In genomic region chr19:43438291-43439162, GRCh38 we compare ENCODE assay signal across 8 cellular contexts. TPM values are rescaled to one million over a fixed set of nuclear protein-coding genes. Genes with fewer than 3 reads are reported as not detected.
DNase-seq lines count a peak whose midpoint lies in the region; ATAC-seq and TF ChIP-seq lines count a peak whose summit lies in the region.

No MANE protein-coding gene starts in this region.

- no peaks in the 10 kb centered on the region for H3K36me3 ChIP-seq in gastroesophageal sphincter
- no peaks in the 10 kb centered on the region for H3K36me3 ChIP-seq in vagina

- WGBS in gastroesophageal sphincter (ENCODE audit: low coverage in 1 of 2), 2 donors: 11 to 31% methylated on average over 5 to 9 of the region's 10 CpGs

- TF ChIP-seq POLR2A in gastroesophageal sphincter (IDR thresholded peaks at IDR 0.05): no peak
- TF ChIP-seq POLR2A in vagina (IDR thresholded peaks at IDR 0.05): no peak

- peak overlapping the region in 1 of 4 donors; percentile 59 for H3K27ac ChIP-seq in gastroesophageal sphincter
- peak overlapping the region; percentile 70 for H3K27ac ChIP-seq in vagina

- no peak for TF ChIP-seq EP300 in gastroesophageal sphincter (IDR thresholded peaks at IDR 0.05)

- TF ChIP-seq CTCF in gastroesophageal sphincter (IDR thresholded peaks at IDR 0.05) (no peak), vagina (IDR thresholded peaks at IDR 0.05) (no peak)

- H3K4me1 ChIP-seq in gastroesophageal sphincter: peaks cover 0 to 15% (median 5%) of the 10 kb centered on the region in 3 donors
- H3K4me1 ChIP-seq in vagina: peaks cover 23% of the 10 kb centered on the region

- peak; percentile 5 for DNase-seq in stimulated activated naive CD4-positive, alpha-beta T cell treated with Interleukin-2 at 50 U/mL for 16 hours (lab: John Stamatoyannopoulos, UW)
- DNase-seq in stimulated activated naive CD4-positive, alpha-beta T cell (lab: John Stamatoyannopoulos, UW): no peak
- peak; percentile 27 for DNase-seq in activated CD4-positive, alpha-beta T cell treated with anti-CD3 and anti-CD28 coated beads for 48 hours
- no peak for DNase-seq in vagina (ENCODE audit: extremely low spot score in 2 of 2)

- ATAC-seq in gastroesophageal sphincter (peak; percentile 93), HG03025 (IDR thresholded peaks at IDR 0.05; ENCODE audit: low FRiP score, unreplicated experiment) (no peak), HG02642 (IDR thresholded peaks at IDR 0.05; ENCODE audit: poor library complexity, unreplicated experiment) (no peak), HG02588 (IDR thresholded peaks at IDR 0.05; ENCODE audit: unreplicated experiment) (no peak)

- H3K27me3 ChIP-seq in gastroesophageal sphincter (peaks cover 13% of the 10 kb centered on the region), vagina (no peaks in the 10 kb centered on the region)

- intact Hi-C loops in vagina (cut with DNase I): loop anchor here (1.0 kb wide), 1 partner anchor 48 kb away; no protein-coding TSS in a partner anchor

- H3K4me3 ChIP-seq in gastroesophageal sphincter (no peak overlapping the region), vagina (no peak overlapping the region)

- H3K9me3 ChIP-seq in gastroesophageal sphincter (no peaks in the 10 kb centered on the region), vagina (no peaks in the 10 kb centered on the region)

RNA-seq across cellular contexts. Expression of gene TEX101, which starts 23.8 kb away (rescaled TPM):
- not detected for total RNA-seq in gastroesophageal sphincter
- not detected for total RNA-seq in vagina

RNA-seq across cellular contexts. Expression of gene LYPD3, which starts 26.9 kb away (rescaled TPM):
- total RNA-seq in gastroesophageal sphincter (1 to 10 TPM in 3 of 4 donors, under 1 TPM in 1; 0.39 to 8.4 (median 2.7) TPM), vagina (247 TPM)

Comparison
In these comparisons a context has a peak if more than half of its experiments do, and no peak if none do; other contexts are left out.
1. DNase-seq: peak in stimulated activated naive CD4-positive, alpha-beta T cell treated with Interleukin-2 at 50 U/mL for 16 hours (single experiment) and activated CD4-positive, alpha-beta T cell treated with anti-CD3 and anti-CD28 coated beads for 48 hours (single experiment); none in stimulated activated naive CD4-positive, alpha-beta T cell (0 of 6) and vagina (0 of 2).
2. RNA of gene LYPD3, which starts 26.9 kb away (total RNA-seq): 247 TPM in vagina (single experiment); 0.39 to 8.4 TPM in gastroesophageal sphincter; every median in the first group is over 10 times any median in the second.